In genomic region chr1:201353186-201353940, GRCh38 we compare ENCODE assay signal across 30 cellular contexts. TPM values are rescaled to one million over a fixed set of nuclear protein-coding genes. Genes with fewer than 3 reads are reported as not detected.
A peak's percentile ranks its signal among the peaks of the same experiment; 100 is the strongest.
DNase-seq lines count a peak whose midpoint lies in the region; ATAC-seq and TF ChIP-seq lines count a peak whose summit lies in the region.
"Had no signal": no experiment of that assay in that cellular context is flagged by ENCODE, and none has a peak within 500 bp of the region (broad histone marks: within the 10 kb centered on the region; RNA-seq: fewer than 3 reads in every experiment).

No MANE protein-coding gene starts in this region.

- no peak overlapping the region for H3K4me2 ChIP-seq in mammary epithelial cell (ENCODE audit: insufficient read depth, low read depth, low read length)

- H3K36me3 ChIP-seq in mammary epithelial cell (ENCODE audit: insufficient read depth, low read length): no peaks in the 10 kb centered on the region
- no peaks in the 10 kb centered on the region for H3K36me3 ChIP-seq in colonic mucosa
- no peaks in the 10 kb centered on the region for H3K36me3 ChIP-seq in upper lobe of right lung
- H3K36me3 ChIP-seq: ascending aorta, HAP-1, heart right ventricle, sigmoid colon, transverse colon had no signal

- H3K27ac ChIP-seq in mammary epithelial cell (ENCODE audit: insufficient read depth, low read depth, low read length): no peak overlapping the region
- H3K27ac ChIP-seq in colonic mucosa: no peak overlapping the region
- no peak overlapping the region for H3K27ac ChIP-seq in upper lobe of right lung
- H3K27ac ChIP-seq: ascending aorta, heart right ventricle, parathyroid adenoma, sigmoid colon, transverse colon had no signal

- dilution Hi-C loops in mammary epithelial cell (cut with HindIII; ENCODE audit: low sequenced_read_pairs): no loop called here

- TF ChIP-seq CTCF in mammary epithelial cell (conservative IDR thresholded peaks at IDR 0.05 in 1 of 2, IDR thresholded peaks at IDR 0.05 in 1 of 2; ENCODE audit: extremely low read depth in 1 of 2, insufficient read depth in 1 of 2, low read depth in 1 of 2, low read length in 2 of 2) (no peak), colonic mucosa (IDR thresholded peaks at IDR 0.05) (no peak), upper lobe of right lung (IDR thresholded peaks at IDR 0.05) (no peak)

- DNase-seq in T47D (ENCODE audit: low read depth in 1 of 2, low spot score in 1 of 2) (peak; percentile 52 to 75), mammary epithelial cell (no peak), colonic mucosa (peak; percentile 28), left colon (no peak), upper lobe of right lung (peak; percentile 42)
- DNase-seq in effector CD4-positive, alpha-beta T cell: no peak
- no peak for DNase-seq in stimulated activated CD4-positive, alpha-beta T cell treated with anti-CD3 and anti-CD28 coated beads, Interleukin-1b, Interleukin-23, amount 100 ng/mL, for 48 hours
- no peak for DNase-seq in activated naive CD4-positive, alpha-beta T cell treated with Interleukin-2 at 50 U/mL for 16 hours
- DNase-seq: activated CD4-positive, alpha-beta memory T cell treated with anti-CD3 and anti-CD28 coated beads for 36 hours; activated CD8-positive, alpha-beta memory T cell treated with anti-CD3 and anti-CD28 coated beads, Interleukin-2, amount 50 U/mL, for 48 hours; central memory CD4-positive, alpha-beta T cell; heart right ventricle; NCI-H1092 treated with DMSO at 0.1 percent for 48 hours; NCI-H2029; NCI-H446 treated with DMSO at 0.1 percent for 48 hours; nephron progenitor cell; SHP77; sigmoid colon; transverse colon had no signal

- no peaks in the 10 kb centered on the region for H3K79me2 ChIP-seq in mammary epithelial cell (ENCODE audit: insufficient read depth, low read length)
- H3K79me2 ChIP-seq: parathyroid adenoma had no signal

- intact Hi-C loops in mammary epithelial cell (cut with micrococcal nuclease): no loop called here
- intact Hi-C loops in colonic mucosa (cut with DNase I): no loop called here
- intact Hi-C loops in left colon (cut with DNase I, micrococcal nuclease): no loop called here
- intact Hi-C loops in upper lobe of right lung (cut with DNase I): no loop called here

- no peaks in the 10 kb centered on the region for H4K20me1 ChIP-seq in mammary epithelial cell (ENCODE audit: insufficient read depth, low read length)

- BruUV-seq in mammary epithelial cell (replicated peaks; lab: Mats Ljungman, UMichigan): no TSS peak

- H3K4me3 ChIP-seq in mammary epithelial cell (replicated peaks in 1 of 3; ENCODE audit: insufficient read depth in 1 of 3, low read depth in 2 of 3, low read length in 3 of 3): no peak overlapping the region
- H3K4me3 ChIP-seq in colonic mucosa: no peak overlapping the region
- H3K4me3 ChIP-seq in upper lobe of right lung: no peak overlapping the region
- H3K4me3 ChIP-seq: ascending aorta, GM12878, HAP-1, heart right ventricle, sigmoid colon, transverse colon had no signal

- H3K4me1 ChIP-seq in mammary epithelial cell (ENCODE audit: insufficient read depth, low read length) (peaks cover 18% of the 10 kb centered on the region), colonic mucosa (no peaks in the 10 kb centered on the region), upper lobe of right lung (no peaks in the 10 kb centered on the region)
- H3K4me1 ChIP-seq: ascending aorta, HAP-1, parathyroid adenoma, sigmoid colon, transverse colon had no signal

- H3K9me3 ChIP-seq in mammary epithelial cell (replicated peaks; ENCODE audit: insufficient read depth, low read length): no peaks in the 10 kb centered on the region
- no peaks in the 10 kb centered on the region for H3K9me3 ChIP-seq in colonic mucosa
- no peaks in the 10 kb centered on the region for H3K9me3 ChIP-seq in upper lobe of right lung
- H3K9me3 ChIP-seq: ascending aorta, HAP-1, heart right ventricle, sigmoid colon, transverse colon had no signal

- H2AFZ ChIP-seq in mammary epithelial cell (ENCODE audit: low read depth, low read length): no peak overlapping the region
- H2AFZ ChIP-seq: parathyroid adenoma had no signal

- H3K27me3 ChIP-seq in mammary epithelial cell (ENCODE audit: insufficient read depth, low read length): no peaks in the 10 kb centered on the region
- H3K27me3 ChIP-seq in colonic mucosa: no peaks in the 10 kb centered on the region
- no peaks in the 10 kb centered on the region for H3K27me3 ChIP-seq in upper lobe of right lung
- H3K27me3 ChIP-seq: ascending aorta, heart right ventricle, sigmoid colon had no signal

- ATAC-seq in left colon: peak; percentile 86
- ATAC-seq in upper lobe of right lung: no peak
- ATAC-seq: activated naive CD4-positive, alpha-beta T cell treated with anti-CD3 and anti-CD28 coated beads, Interleukin-2, amount 50 U/mL, for 72 hours; activated T-helper 17 cell treated with anti-CD3 and anti-CD28 coated beads, Interleukin-2, amount 50 U/mL, for 72 hours; GM12878; left lobe of liver had no signal

- CTCF ChIA-PET in mammary epithelial cell (lab: Charles Lee; ENCODE audit: low non-redundant PET): interaction anchor here (0.6 kb wide), 1 partner anchor 23 kb away, joined by 3 read pairs; no protein-coding TSS in a partner anchor

- in situ Hi-C loops in T47D (cut with HindIII; ENCODE audit: low pct_unique_long_range_greater_than_20kb, low sequenced_read_pairs): no loop called here
- in situ Hi-C loops in mammary epithelial cell (cut with MboI; ENCODE audit: low sequenced_read_pairs in 2 of 2): no loop called here

- whole genome bisulfite sequencing in mammary epithelial cell (ENCODE audit: low coverage, missing lambda C conversion rate): 67% methylated on average over 13 of the region's 13 CpGs

- H3K9ac ChIP-seq in mammary epithelial cell (ENCODE audit: insufficient read depth, low read length) (no peak overlapping the region), colonic mucosa (ENCODE audit: low read depth in 2 of 2, low read length in 2 of 2) (no peak overlapping the region)
- H3K9ac ChIP-seq: parathyroid adenoma had no signal

RNA-seq across cellular contexts. Expression of gene TNNT2, which starts 24.1 kb away (rescaled TPM):
- total RNA-seq in mammary epithelial cell (1 to 10 TPM in 1 of 2 donors, under 1 TPM in 1; 0.83 to 1.3 TPM), colonic mucosa (1 to 10 TPM; 2.4 to 4.2 TPM), left colon (under 1 TPM; 0.31 to 0.58 TPM), upper lobe of right lung (6.4 TPM)
- 0.19 TPM for polyA plus RNA-seq in mammary epithelial cell
- polyA minus RNA-seq in mammary epithelial cell: not detected
- total RNA-seq: activated CD4-positive, alpha-beta memory T cell treated with anti-CD3 and anti-CD28 coated beads for 36 hours; activated naive CD4-positive, alpha-beta T cell treated with anti-CD3 and anti-CD28 coated beads, Interleukin-2, amount 50 U/mL, for 72 hours; activated T-helper 17 cell treated with anti-CD3 and anti-CD28 coated beads, Interleukin-2, amount 50 U/mL, for 72 hours; ascending aorta; dermis microvascular lymphatic vessel endothelial cell; endothelial cell of umbilical vein; GM12878; OCI-LY7 had no signal
- polyA plus RNA-seq: endothelial cell of umbilical vein had no signal

RNA-seq across cellular contexts. Expression of gene LAD1, which starts 45.8 kb away (rescaled TPM):
- 100 to 1,000 TPM; 101 to 212 TPM for total RNA-seq in mammary epithelial cell
- polyA plus RNA-seq in mammary epithelial cell: 71.7 TPM
- polyA minus RNA-seq in mammary epithelial cell: 91.3 TPM
- total RNA-seq in colonic mucosa: 100 to 1,000 TPM; 160 to 280 TPM
- 100 to 1,000 TPM; 172 to 191 TPM for total RNA-seq in left colon
- 42.6 TPM for total RNA-seq in upper lobe of right lung
- total RNA-seq: activated CD4-positive, alpha-beta memory T cell treated with anti-CD3 and anti-CD28 coated beads for 36 hours; activated naive CD4-positive, alpha-beta T cell treated with anti-CD3 and anti-CD28 coated beads, Interleukin-2, amount 50 U/mL, for 72 hours; activated T-helper 17 cell treated with anti-CD3 and anti-CD28 coated beads, Interleukin-2, amount 50 U/mL, for 72 hours; dermis microvascular lymphatic vessel endothelial cell; endothelial cell of umbilical vein; fibroblast of villous mesenchyme; OCI-LY7; sigmoid colon had no signal
- polyA plus RNA-seq: endothelial cell of umbilical vein had no signal

Comparison
In these comparisons a context has a peak if more than half of its experiments do, and no peak if none do; other contexts are left out.
1. DNase-seq: peak in T47D (2 of 2), colonic mucosa (single experiment) and upper lobe of right lung (single experiment); none in mammary epithelial cell (single experiment), left colon (0 of 2), effector CD4-positive, alpha-beta T cell (single experiment), stimulated activated CD4-positive, alpha-beta T cell treated with anti-CD3 and anti-CD28 coated beads, Interleukin-1b, Interleukin-23, amount 100 ng/mL, for 48 hours (single experiment) and activated naive CD4-positive, alpha-beta T cell treated with Interleukin-2 at 50 U/mL for 16 hours (single experiment).